Comparison of ENCODE assay signal across 26 cellular contexts in genomic region chr2:55461679-55462078, GRCh38.
"Had no signal": no experiment of that assay in that cellular context is flagged by ENCODE, and none has a peak within 500 bp of the region (broad histone marks: within the 10 kb centered on the region; RNA-seq: fewer than 3 reads in every experiment).

No MANE protein-coding gene starts in this region.

- H3K4me3 ChIP-seq: ovary, psoas muscle, right lobe of liver, sigmoid colon, stomach, thoracic aorta, thyroid gland, tibial nerve, upper lobe of left lung, vagina had no signal

- H3K9ac ChIP-seq: parathyroid adenoma had no signal

- H3K27me3 ChIP-seq: neutrophil, ovary, right lobe of liver, sigmoid colon, stomach, thyroid gland, tibial nerve, upper lobe of left lung, vagina had no signal

- H3K4me1 ChIP-seq: parathyroid adenoma, psoas muscle, right lobe of liver, sigmoid colon, stomach, tibial nerve, upper lobe of left lung, vagina had no signal

- H3K79me2 ChIP-seq: parathyroid adenoma had no signal

- H2AFZ ChIP-seq: parathyroid adenoma had no signal

- ATAC-seq: naive thymus-derived CD8-positive, alpha-beta T cell; natural killer cell treated with Interleukin-12 subunit alpha and Interleukin-12 subunit beta and Interleukin-15 and Interleukin-18, amount 100 ng/mL, for 72 hours; psoas muscle; right cardiac atrium; right lobe of liver; stimulated activated effector memory CD8-positive, alpha-beta T cell treated with anti-CD3 and anti-CD28 coated beads, Interleukin-12 subunit alpha, Interleukin-12 subunit beta, amount 100 ng/mL, for 72 hours; stimulated activated naive B cell treated with anti-CD40 and anti-IgM and Interleukin-4, amounts not matched to agents 10 μg/mL and 1 μg/mL and 100 μg/mL, for 72 hours had no signal

- H3K27ac ChIP-seq: neutrophil, ovary, parathyroid adenoma, psoas muscle, right lobe of liver, sigmoid colon, stomach, thoracic aorta, tibial nerve, upper lobe of left lung, vagina had no signal

- DNase-seq: naive thymus-derived CD8-positive, alpha-beta T cell; nephron progenitor cell; nucleus accumbens; ovary; psoas muscle; right cardiac atrium; right lobe of liver; sigmoid colon; small intestine; stimulated activated CD4-positive, alpha-beta T cell treated with anti-CD3 and anti-CD28 coated beads, Interleukin-15, amount 100 ng/mL, for 24 hours; stimulated activated CD4-positive, alpha-beta T cell treated with anti-CD3 and anti-CD28 coated beads, Interleukin-2, amount 100 ng/mL, for 24 hours; stimulated activated CD4-positive, alpha-beta T cell treated with anti-CD3 and anti-CD28 coated beads, Interleukin-2, amount 100 ng/mL, for 48 hours; stimulated activated CD4-positive, alpha-beta T cell treated with anti-CD3 and anti-CD28 coated beads, Interleukin-4, amount 100 ng/mL, for 24 hours; stimulated activated naive B cell treated with anti-CD40 and anti-IgM and Interleukin-4, amounts not matched to agents 10 μg/mL and 1 μg/mL and 100 μg/mL, for 72 hours; stimulated activated naive CD4-positive, alpha-beta T cell treated with Interleukin-2 at 50 U/mL for 16 hours; stomach; thyroid gland; trophoblast cell; upper lobe of left lung had no signal

- H3K36me3 ChIP-seq: neutrophil, ovary, right lobe of liver, sigmoid colon, stomach, thoracic aorta, thyroid gland, tibial nerve, upper lobe of left lung, vagina had no signal
